In genomic region chr3:160754855-160755747, GRCh38 we compare ENCODE assay signal across 1 cellular context.
TF ChIP-seq lines count a peak whose summit lies in the region.

No MANE protein-coding gene starts in this region.

TF ChIP-seq in K562, 482 proteins besides CTCF, POLR2A, EP300 and RAD21 (continued from another document and continues in another):
- TF ChIP-seq, protein P1, sequence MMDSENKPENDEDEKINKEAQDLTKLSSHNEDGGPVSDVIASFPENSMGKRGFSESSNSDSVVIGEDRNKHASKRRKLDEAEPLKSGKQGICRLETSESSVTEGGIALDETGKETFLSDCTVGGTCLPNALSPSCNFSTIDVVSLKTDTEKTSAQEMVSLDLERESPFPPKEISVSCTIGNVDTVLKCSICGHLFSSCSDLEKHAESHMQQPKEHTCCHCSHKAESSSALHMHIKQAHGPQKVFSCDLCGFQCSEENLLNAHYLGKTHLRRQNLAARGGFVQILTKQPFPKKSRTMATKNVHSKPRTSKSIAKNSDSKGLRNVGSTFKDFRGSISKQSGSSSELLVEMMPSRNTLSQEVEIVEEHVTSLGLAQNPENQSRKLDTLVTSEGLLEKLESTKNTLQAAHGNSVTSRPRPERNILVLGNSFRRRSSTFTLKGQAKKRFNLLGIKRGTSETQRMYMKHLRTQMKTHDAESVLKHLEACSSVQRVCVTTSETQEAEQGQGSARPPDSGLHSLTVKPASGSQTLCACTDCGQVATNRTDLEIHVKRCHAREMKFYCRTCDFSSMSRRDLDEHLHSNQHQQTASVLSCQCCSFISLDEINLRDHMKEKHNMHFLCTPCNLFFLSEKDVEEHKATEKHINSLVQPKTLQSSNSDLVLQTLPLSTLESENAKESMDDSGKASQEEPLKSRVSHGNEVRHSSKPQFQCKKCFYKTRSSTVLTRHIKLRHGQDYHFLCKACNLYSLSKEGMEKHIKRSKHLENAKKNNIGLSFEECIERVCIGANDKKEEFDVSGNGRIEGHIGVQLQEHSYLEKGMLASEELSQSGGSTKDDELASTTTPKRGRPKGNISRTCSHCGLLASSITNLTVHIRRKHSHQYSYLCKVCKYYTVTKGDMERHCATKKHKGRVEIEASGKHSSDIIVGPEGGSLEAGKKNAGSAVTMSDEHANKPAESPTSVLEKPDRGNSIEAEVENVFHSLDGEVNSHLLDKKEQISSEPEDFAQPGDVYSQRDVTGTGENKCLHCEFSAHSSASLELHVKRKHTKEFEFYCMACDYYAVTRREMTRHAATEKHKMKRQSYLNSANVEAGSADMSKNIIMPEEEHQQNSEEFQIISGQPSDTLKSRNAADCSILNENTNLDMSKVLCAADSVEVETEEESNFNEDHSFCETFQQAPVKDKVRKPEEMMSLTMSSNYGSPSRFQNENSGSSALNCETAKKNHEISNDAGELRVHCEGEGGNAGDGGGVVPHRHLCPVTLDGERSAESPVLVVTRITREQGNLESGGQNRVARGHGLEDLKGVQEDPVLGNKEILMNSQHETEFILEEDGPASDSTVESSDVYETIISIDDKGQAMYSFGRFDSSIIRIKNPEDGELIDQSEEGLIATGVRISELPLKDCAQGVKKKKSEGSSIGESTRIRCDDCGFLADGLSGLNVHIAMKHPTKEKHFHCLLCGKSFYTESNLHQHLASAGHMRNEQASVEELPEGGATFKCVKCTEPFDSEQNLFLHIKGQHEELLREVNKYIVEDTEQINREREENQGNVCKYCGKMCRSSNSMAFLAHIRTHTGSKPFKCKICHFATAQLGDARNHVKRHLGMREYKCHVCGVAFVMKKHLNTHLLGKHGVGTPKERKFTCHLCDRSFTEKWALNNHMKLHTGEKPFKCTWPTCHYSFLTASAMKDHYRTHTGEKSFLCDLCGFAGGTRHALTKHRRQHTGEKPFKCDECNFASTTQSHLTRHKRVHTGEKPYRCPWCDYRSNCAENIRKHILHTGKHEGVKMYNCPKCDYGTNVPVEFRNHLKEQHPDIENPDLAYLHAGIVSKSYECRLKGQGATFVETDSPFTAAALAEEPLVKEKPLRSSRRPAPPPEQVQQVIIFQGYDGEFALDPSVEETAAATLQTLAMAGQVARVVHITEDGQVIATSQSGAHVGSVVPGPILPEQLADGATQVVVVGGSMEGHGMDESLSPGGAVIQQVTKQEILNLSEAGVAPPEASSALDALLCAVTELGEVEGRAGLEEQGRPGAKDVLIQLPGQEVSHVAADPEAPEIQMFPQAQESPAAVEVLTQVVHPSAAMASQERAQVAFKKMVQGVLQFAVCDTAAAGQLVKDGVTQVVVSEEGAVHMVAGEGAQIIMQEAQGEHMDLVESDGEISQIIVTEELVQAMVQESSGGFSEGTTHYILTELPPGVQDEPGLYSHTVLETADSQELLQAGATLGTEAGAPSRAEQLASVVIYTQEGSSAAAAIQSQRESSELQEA (IDR thresholded peaks at IDR 0.05; ENCODE audit: low read depth): peak; percentile 93
- TF ChIP-seq ZNF699 (CRISPR knock-in tag; IDR thresholded peaks at IDR 0.05; ENCODE audit: insufficient replicate concordance) (no peak), ZC3H4 (CRISPR knock-in tag; IDR thresholded peaks at IDR 0.05; ENCODE audit: borderline replicate concordance) (no peak), ZNF431 (CRISPR knock-in tag; IDR thresholded peaks at IDR 0.05) (no peak), XRCC5 (IDR thresholded peaks at IDR 0.05; ENCODE audit: low read depth, low read length) (no peak), TFAM (CRISPR knock-in tag; conservative IDR thresholded peaks at IDR 0.05) (no peak), TEAD4 (IDR thresholded peaks at IDR 0.05; ENCODE audit: low read length) (no peak), TEAD4 (CRISPR knock-in tag; IDR thresholded peaks at IDR 0.05; ENCODE audit: borderline replicate concordance) (no peak), ZNF263 (CRISPR knock-in tag; IDR thresholded peaks at IDR 0.05; ENCODE audit: borderline replicate concordance) (no peak), ARID3A (IDR thresholded peaks at IDR 0.05; ENCODE audit: borderline replicate concordance, low read depth, low read length) (no peak), RBM22 (IDR thresholded peaks at IDR 0.05; ENCODE audit: low read depth, low read length, poor library complexity, severe bottlenecking) (no peak), SAFB2 (IDR thresholded peaks at IDR 0.05; ENCODE audit: borderline replicate concordance, low read depth, low read length, severe bottlenecking) (no peak), SRSF3 (IDR thresholded peaks at IDR 0.05; ENCODE audit: insufficient read depth, low read length) (no peak), BCL6 (CRISPR knock-in tag; IDR thresholded peaks at IDR 0.05) (no peak), LARP7 (IDR thresholded peaks at IDR 0.05) (no peak), ZFX (CRISPR knock-in tag; IDR thresholded peaks at IDR 0.05) (peak; percentile 60), TAF1 (IDR thresholded peaks at IDR 0.05; ENCODE audit: control insufficient read depth, extremely low read depth, insufficient read depth, low read length, severe bottlenecking) (peak; percentile 36), MTF1 (CRISPR knock-in tag; IDR thresholded peaks at IDR 0.05; ENCODE audit: borderline replicate concordance) (no peak), RHOXF2B (CRISPR knock-in tag; conservative IDR thresholded peaks at IDR 0.05) (no peak), MAFK (IDR thresholded peaks at IDR 0.05; ENCODE audit: low read length) (no peak), CHD4 (IDR thresholded peaks at IDR 0.05; ENCODE audit: insufficient read depth, insufficient replicate concordance, low read depth, low read length, poor library complexity, severe bottlenecking) (no peak), ZNF232 (CRISPR knock-in tag; IDR thresholded peaks at IDR 0.05) (no peak), KDM5B (IDR thresholded peaks at IDR 0.05; ENCODE audit: insufficient replicate concordance, low read depth, low read length) (peak; percentile 49), ZNF347 (CRISPR knock-in tag; IDR thresholded peaks at IDR 0.05; ENCODE audit: low read depth) (no peak), ATF1 (CRISPR knock-in tag; IDR thresholded peaks at IDR 0.05) (no peak), ATF1 (tag; IDR thresholded peaks at IDR 0.05) (peak; percentile 86), GTF2A2 (tag; IDR thresholded peaks at IDR 0.05) (no peak), ZNF785 (CRISPR knock-in tag; IDR thresholded peaks at IDR 0.05) (no peak), KAT2B (IDR thresholded peaks at IDR 0.05; ENCODE audit: low read depth, low read length) (no peak), SETDB1 (IDR thresholded peaks at IDR 0.05; ENCODE audit: low read length) (no peak), ZNF696 (CRISPR knock-in tag; conservative IDR thresholded peaks at IDR 0.05) (no peak), POLR2B (IDR thresholded peaks at IDR 0.05; ENCODE audit: low read depth, partially characterized antibody) (peak; percentile 27), MYBL2 (IDR thresholded peaks at IDR 0.05; ENCODE audit: low read depth) (no peak), MYBL2 (CRISPR knock-in tag; IDR thresholded peaks at IDR 0.05; ENCODE audit: borderline replicate concordance) (no peak), HDAC8 (tag; IDR thresholded peaks at IDR 0.05) (peak; percentile 62; the same call in 1 of the 2 replicates), ARNT (IDR thresholded peaks at IDR 0.05) (no peak), HNRNPL (IDR thresholded peaks at IDR 0.05; ENCODE audit: low read depth, low read length) (no peak), MAX (CRISPR knock-in tag; IDR thresholded peaks at IDR 0.05) (peak; percentile 77), PML (IDR thresholded peaks at IDR 0.05; ENCODE audit: low read length) (no peak), RB1 (IDR thresholded peaks at IDR 0.05; ENCODE audit: low read depth) (peak; percentile 56; the same call in 1 of the 2 replicates), ZKSCAN1 (IDR thresholded peaks at IDR 0.05; ENCODE audit: low read depth, low read length) (no peak), NFIX (CRISPR knock-in tag; IDR thresholded peaks at IDR 0.05; ENCODE audit: low read depth) (no peak), HNRNPLL (IDR thresholded peaks at IDR 0.05; ENCODE audit: low read depth, low read length, poor library complexity, severe bottlenecking) (peak; percentile 63), NUFIP1 (IDR thresholded peaks at IDR 0.05; ENCODE audit: partially characterized antibody) (no peak), SP2 (IDR thresholded peaks at IDR 0.05; ENCODE audit: extremely low read depth, low read depth, low read length, poor library complexity, severe bottlenecking) (no peak), PHF8 (IDR thresholded peaks at IDR 0.05; ENCODE audit: borderline replicate concordance, low read length) (peak; percentile 66; the same call in 1 of the 2 replicates), EP400 (IDR thresholded peaks at IDR 0.05) (no peak), ERF (CRISPR knock-in tag; IDR thresholded peaks at IDR 0.05) (no peak), MEIS2 (IDR thresholded peaks at IDR 0.05; ENCODE audit: partially characterized antibody) (peak; percentile 26), IRF9 (tag; IDR thresholded peaks at IDR 0.05) (no peak), CEBPB (tag; IDR thresholded peaks at IDR 0.05) (no peak), ZNF707 (CRISPR knock-in tag; conservative IDR thresholded peaks at IDR 0.05) (no peak)
- TF ChIP-seq, protein P2, sequence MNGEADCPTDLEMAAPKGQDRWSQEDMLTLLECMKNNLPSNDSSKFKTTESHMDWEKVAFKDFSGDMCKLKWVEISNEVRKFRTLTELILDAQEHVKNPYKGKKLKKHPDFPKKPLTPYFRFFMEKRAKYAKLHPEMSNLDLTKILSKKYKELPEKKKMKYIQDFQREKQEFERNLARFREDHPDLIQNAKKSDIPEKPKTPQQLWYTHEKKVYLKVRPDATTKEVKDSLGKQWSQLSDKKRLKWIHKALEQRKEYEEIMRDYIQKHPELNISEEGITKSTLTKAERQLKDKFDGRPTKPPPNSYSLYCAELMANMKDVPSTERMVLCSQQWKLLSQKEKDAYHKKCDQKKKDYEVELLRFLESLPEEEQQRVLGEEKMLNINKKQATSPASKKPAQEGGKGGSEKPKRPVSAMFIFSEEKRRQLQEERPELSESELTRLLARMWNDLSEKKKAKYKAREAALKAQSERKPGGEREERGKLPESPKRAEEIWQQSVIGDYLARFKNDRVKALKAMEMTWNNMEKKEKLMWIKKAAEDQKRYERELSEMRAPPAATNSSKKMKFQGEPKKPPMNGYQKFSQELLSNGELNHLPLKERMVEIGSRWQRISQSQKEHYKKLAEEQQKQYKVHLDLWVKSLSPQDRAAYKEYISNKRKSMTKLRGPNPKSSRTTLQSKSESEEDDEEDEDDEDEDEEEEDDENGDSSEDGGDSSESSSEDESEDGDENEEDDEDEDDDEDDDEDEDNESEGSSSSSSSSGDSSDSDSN (IDR thresholded peaks at IDR 0.05; ENCODE audit: borderline replicate concordance in 1 of 2, low read depth in 2 of 2, low read length in 2 of 2): peak; percentile 90 to 93; a peak in 2 of 4 replicates
- TF ChIP-seq, protein P3, sequence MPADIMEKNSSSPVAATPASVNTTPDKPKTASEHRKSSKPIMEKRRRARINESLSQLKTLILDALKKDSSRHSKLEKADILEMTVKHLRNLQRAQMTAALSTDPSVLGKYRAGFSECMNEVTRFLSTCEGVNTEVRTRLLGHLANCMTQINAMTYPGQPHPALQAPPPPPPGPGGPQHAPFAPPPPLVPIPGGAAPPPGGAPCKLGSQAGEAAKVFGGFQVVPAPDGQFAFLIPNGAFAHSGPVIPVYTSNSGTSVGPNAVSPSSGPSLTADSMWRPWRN (IDR thresholded peaks at IDR 0.05; ENCODE audit: low read depth): no peak
- TF ChIP-seq, protein P4, sequence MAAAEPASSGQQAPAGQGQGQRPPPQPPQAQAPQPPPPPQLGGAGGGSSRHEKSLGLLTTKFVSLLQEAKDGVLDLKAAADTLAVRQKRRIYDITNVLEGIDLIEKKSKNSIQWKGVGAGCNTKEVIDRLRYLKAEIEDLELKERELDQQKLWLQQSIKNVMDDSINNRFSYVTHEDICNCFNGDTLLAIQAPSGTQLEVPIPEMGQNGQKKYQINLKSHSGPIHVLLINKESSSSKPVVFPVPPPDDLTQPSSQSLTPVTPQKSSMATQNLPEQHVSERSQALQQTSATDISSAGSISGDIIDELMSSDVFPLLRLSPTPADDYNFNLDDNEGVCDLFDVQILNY (CRISPR knock-in tag; IDR thresholded peaks at IDR 0.05): no peak
- TF ChIP-seq, protein P5, sequence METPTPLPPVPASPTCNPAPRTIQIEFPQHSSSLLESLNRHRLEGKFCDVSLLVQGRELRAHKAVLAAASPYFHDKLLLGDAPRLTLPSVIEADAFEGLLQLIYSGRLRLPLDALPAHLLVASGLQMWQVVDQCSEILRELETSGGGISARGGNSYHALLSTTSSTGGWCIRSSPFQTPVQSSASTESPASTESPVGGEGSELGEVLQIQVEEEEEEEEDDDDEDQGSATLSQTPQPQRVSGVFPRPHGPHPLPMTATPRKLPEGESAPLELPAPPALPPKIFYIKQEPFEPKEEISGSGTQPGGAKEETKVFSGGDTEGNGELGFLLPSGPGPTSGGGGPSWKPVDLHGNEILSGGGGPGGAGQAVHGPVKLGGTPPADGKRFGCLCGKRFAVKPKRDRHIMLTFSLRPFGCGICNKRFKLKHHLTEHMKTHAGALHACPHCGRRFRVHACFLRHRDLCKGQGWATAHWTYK (CRISPR knock-in tag; IDR thresholded peaks at IDR 0.05): no peak
- TF ChIP-seq, protein P6, sequence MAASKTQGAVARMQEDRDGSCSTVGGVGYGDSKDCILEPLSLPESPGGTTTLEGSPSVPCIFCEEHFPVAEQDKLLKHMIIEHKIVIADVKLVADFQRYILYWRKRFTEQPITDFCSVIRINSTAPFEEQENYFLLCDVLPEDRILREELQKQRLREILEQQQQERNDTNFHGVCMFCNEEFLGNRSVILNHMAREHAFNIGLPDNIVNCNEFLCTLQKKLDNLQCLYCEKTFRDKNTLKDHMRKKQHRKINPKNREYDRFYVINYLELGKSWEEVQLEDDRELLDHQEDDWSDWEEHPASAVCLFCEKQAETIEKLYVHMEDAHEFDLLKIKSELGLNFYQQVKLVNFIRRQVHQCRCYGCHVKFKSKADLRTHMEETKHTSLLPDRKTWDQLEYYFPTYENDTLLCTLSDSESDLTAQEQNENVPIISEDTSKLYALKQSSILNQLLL (CRISPR knock-in tag; IDR thresholded peaks at IDR 0.05; ENCODE audit: borderline replicate concordance): no peak
